Comparison of ENCODE assay signal across 38 cellular contexts in the genomic region with DNA sequence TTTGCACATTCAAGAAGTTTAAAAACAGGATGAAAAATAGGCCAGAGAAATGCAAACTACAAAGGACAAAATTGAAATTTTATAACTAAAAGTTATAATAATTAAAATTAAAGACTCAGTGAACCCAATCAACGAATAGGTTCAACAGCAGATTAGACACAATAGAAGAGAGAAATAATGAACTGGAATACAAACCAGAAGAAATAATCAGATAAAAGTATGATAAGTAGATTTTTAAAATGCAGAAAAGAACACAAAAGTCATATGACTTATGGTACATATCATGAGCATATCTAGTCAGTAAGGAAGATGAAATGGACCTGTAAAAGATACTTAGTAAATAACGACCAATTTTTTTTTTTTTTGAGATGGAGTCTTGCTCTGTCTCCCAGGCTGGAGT.
"Had no signal": no experiment of that assay in that cellular context is flagged by ENCODE, and none has a peak within 500 bp of the region (broad histone marks: within the 10 kb centered on the region; RNA-seq: fewer than 3 reads in every experiment).

No MANE protein-coding gene starts in this region.

- H3K9me3 ChIP-seq: body of pancreas had no signal

- H3K4me3 Mint-ChIP-seq: activated naive CD4-positive, alpha-beta T cell treated with anti-CD3 and anti-CD28 coated beads for 36 hours; activated naive CD4-positive, alpha-beta T cell treated with anti-CD3 and anti-CD28 coated beads, Interleukin-2, amount 10 ng/mL, durations not matched to agents 7 days and 5 days; activated naive CD4-positive, alpha-beta T cell treated with anti-CD3 and anti-CD28 coated beads, Interleukin-2, amount 50 U/mL, for 24 hours; activated naive CD8-positive, alpha-beta T cell; activated naive CD8-positive, alpha-beta T cell treated with anti-CD3 and anti-CD28 coated beads for 36 hours; activated naive CD8-positive, alpha-beta T cell treated with anti-CD3 and anti-CD28 coated beads, Interleukin-2, amount 10 ng/mL, durations not matched to agents 7 days and 5 days; activated naive CD8-positive, alpha-beta T cell treated with anti-CD3 and anti-CD28 coated beads, Interleukin-2, amount 50 U/mL, for 24 hours; activated T-cell treated with anti-CD3 and anti-CD28 coated beads, Interleukin-2, amount 50 U/mL, for 24 hours; activated T-cell treated with anti-CD3 and anti-CD28 coated beads, Interleukin-2, amount 50 U/mL, for 72 hours; activated T-helper 1 cell treated with anti-CD3 and anti-CD28 coated beads, Interleukin-12 subunit alpha, Interleukin-12 subunit beta, Interleukin-2, Interleukin-4 antibody, amounts not matched to agents 30 ng/mL and 10 ng/mL and 1 ng/mL, durations not matched to agents 14 hours and 24 hours and 36 hours; activated T-helper 17 cell treated with anti-CD3 and anti-CD28 coated beads, Interleukin-2, amount 50 U/mL, for 72 hours; brain; central memory CD8-positive, alpha-beta T cell had no signal

- H3K4me1 Mint-ChIP-seq: activated naive CD4-positive, alpha-beta T cell treated with anti-CD3 and anti-CD28 coated beads, Interleukin-2, amount 10 ng/mL, durations not matched to agents 7 days and 5 days; activated naive CD4-positive, alpha-beta T cell treated with anti-CD3 and anti-CD28 coated beads, Interleukin-2, amount 50 U/mL, for 24 hours; activated naive CD8-positive, alpha-beta T cell treated with anti-CD3 and anti-CD28 coated beads for 36 hours; activated naive CD8-positive, alpha-beta T cell treated with anti-CD3 and anti-CD28 coated beads, Interleukin-2, amount 10 ng/mL, durations not matched to agents 7 days and 5 days; activated naive CD8-positive, alpha-beta T cell treated with anti-CD3 and anti-CD28 coated beads, Interleukin-2, amount 50 U/mL, for 24 hours; activated T-helper 17 cell treated with anti-CD3 and anti-CD28 coated beads, Interleukin-2, amount 50 U/mL, for 72 hours; central memory CD8-positive, alpha-beta T cell had no signal

- DNase-seq: activated effector memory CD4-positive, alpha-beta T cell treated with anti-CD3 and anti-CD28 coated beads, Interleukin-2, amount 50 U/mL, for 16 hours; activated effector memory CD4-positive, alpha-beta T cell treated with Interleukin-2 at 50 U/mL for 16 hours; activated gamma-delta T cell; activated gamma-delta T cell treated with Interleukin-2 at 50 U/mL for 16 hours; activated naive CD4-positive, alpha-beta T cell; activated naive CD4-positive, alpha-beta T cell treated with anti-CD3 and anti-CD28 coated beads for 36 hours; activated naive CD4-positive, alpha-beta T cell treated with anti-CD3 and anti-CD28 coated beads, Interleukin-2, amount 10 ng/mL, durations not matched to agents 7 days and 5 days; activated naive CD4-positive, alpha-beta T cell treated with anti-CD3 and anti-CD28 coated beads, Interleukin-2, amount 50 U/mL, for 16 hours; activated naive CD4-positive, alpha-beta T cell treated with Interleukin-2 at 50 U/mL for 16 hours; activated naive CD8-positive, alpha-beta T cell treated with anti-CD3 and anti-CD28 coated beads for 36 hours; activated naive CD8-positive, alpha-beta T cell treated with anti-CD3 and anti-CD28 coated beads, Interleukin-2, amount 10 ng/mL, durations not matched to agents 7 days and 5 days; activated naive CD8-positive, alpha-beta T cell treated with anti-CD3 and anti-CD28 coated beads, Interleukin-2, amount 50 U/mL, for 24 hours; activated T-cell treated with anti-CD3 and anti-CD28 coated beads, Interleukin-2, amount 50 U/mL, for 24 hours; activated T-cell treated with anti-CD3 and anti-CD28 coated beads, Interleukin-2, amount 50 U/mL, for 48 hours; activated T-cell treated with anti-CD3 and anti-CD28 coated beads, Interleukin-2, amount 50 U/mL, for 72 hours; adrenal gland; amniotic stem cell; amygdala; anterior cingulate cortex; aorta; body of pancreas; brain microvascular endothelial cell; caudate nucleus; central memory CD4-positive, alpha-beta T cell; cerebellar nuclear complex had no signal

- ATAC-seq: activated naive CD4-positive, alpha-beta T cell treated with anti-CD3 and anti-CD28 coated beads, Interleukin-2, amount 50 U/mL, for 72 hours; activated naive CD8-positive, alpha-beta T cell treated with anti-CD3 and anti-CD28 coated beads, Interleukin-2, amount 50 U/mL, for 24 hours; activated T-cell treated with anti-CD3 and anti-CD28 coated beads, Interleukin-2, amount 50 U/mL, for 72 hours; activated T-helper 17 cell treated with anti-CD3 and anti-CD28 coated beads, Interleukin-2, amount 50 U/mL, for 72 hours; body of pancreas had no signal

- FAIRE-seq: astrocyte, bronchial epithelial cell, colon had no signal

- H3K36me3 Mint-ChIP-seq: activated naive CD4-positive, alpha-beta T cell treated with anti-CD3 and anti-CD28 coated beads, Interleukin-2, amount 10 ng/mL, durations not matched to agents 7 days and 5 days; activated naive CD8-positive, alpha-beta T cell treated with anti-CD3 and anti-CD28 coated beads for 36 hours; activated naive CD8-positive, alpha-beta T cell treated with anti-CD3 and anti-CD28 coated beads, Interleukin-2, amount 10 ng/mL, durations not matched to agents 7 days and 5 days had no signal

- H3K4me1 ChIP-seq: adrenal gland, ascending aorta, body of pancreas, breast epithelium had no signal

- H3K27me3 ChIP-seq: adrenal gland, ascending aorta, body of pancreas, brain microvascular endothelial cell, breast epithelium, cardiac muscle cell had no signal

- H3K36me3 ChIP-seq: adrenal gland, ascending aorta, brain microvascular endothelial cell, breast epithelium, cardiac muscle cell had no signal

- H3K4me3 ChIP-seq: adrenal gland, ascending aorta, body of pancreas, breast epithelium, cardiac muscle cell had no signal

- H3K27ac ChIP-seq: adrenal gland, ascending aorta, body of pancreas, brain microvascular endothelial cell, breast epithelium, cardiac muscle cell had no signal
